17 cellular contexts compared by ENCODE assay signal in genomic region chr1:66737836-66738235, GRCh38. TPM values are rescaled to one million over a fixed set of nuclear protein-coding genes. Genes with fewer than 3 reads are reported as not detected.
DNase-seq lines count a peak whose midpoint lies in the region; ATAC-seq and TF ChIP-seq lines count a peak whose summit lies in the region.
"Had no signal": no experiment of that assay in that cellular context is flagged by ENCODE, and none has a peak within 500 bp of the region (broad histone marks: within the 10 kb centered on the region; RNA-seq: fewer than 3 reads in every experiment).

No MANE protein-coding gene starts in this region.

- H3K27ac ChIP-seq in BLaER1 (no peak overlapping the region), DND-41 (ENCODE audit: low read length) (no peak overlapping the region), SK-N-MC (peak overlapping the region; percentile 67; the same call in 1 of the 2 replicates), right lobe of liver (no peak overlapping the region), substantia nigra (ENCODE audit: low read depth, low read length, poor library complexity, severe bottlenecking) (no peak overlapping the region)

- peak overlapping the region; percentile 74 for H3K4me2 ChIP-seq in BLaER1
- no peak overlapping the region for H3K4me2 ChIP-seq in DND-41 (ENCODE audit: insufficient read depth, low read length)

- DNase-seq in DND-41 (no peak), SK-N-MC (ENCODE audit: low read depth, low spot score) (no peak), right lobe of liver (peak in 1 of 3 donors; percentile 51), substantia nigra (lab: John Stamatoyannopoulos, UW) (no peak), A172 (ENCODE audit: low spot score) (no peak)
- DNase-seq: 8988T; C1 segment of cervical spinal cord; Calu3; CD4-positive, alpha-beta memory T cell; COR-L47; DMS53; DMS79 treated with DMSO at 0.1 percent for 48 hours; GOT3; HCEC 1CT had no signal

- H3K9me3 ChIP-seq in BLaER1 (peaks cover 7% of the 10 kb centered on the region; the same call in 1 of the 2 replicates), DND-41 (ENCODE audit: insufficient read depth, low read length, severe bottlenecking) (no peaks in the 10 kb centered on the region), SK-N-MC (ENCODE audit: low read depth, low read length) (no peaks in the 10 kb centered on the region), right lobe of liver (no peaks in the 10 kb centered on the region)

- H3K9ac ChIP-seq in BLaER1 (no peak overlapping the region), DND-41 (ENCODE audit: low read depth, low read length) (no peak overlapping the region), SK-N-MC (ENCODE audit: insufficient read length) (no peak overlapping the region)

- H2AFZ ChIP-seq in DND-41 (ENCODE audit: low read depth, low read length): 0 out of 2 replicates have a peak overlapping the region, but pooled peaks have one; percentile 28

- WGBS in right lobe of liver (ENCODE audit: insufficient coverage, low coverage, low lambda C conversion rate, missing lambda C conversion rate): 9% methylated on average over 2 of the region's 2 CpGs

- TF ChIP-seq CTCF in DND-41 (IDR thresholded peaks at IDR 0.05; ENCODE audit: borderline replicate concordance, extremely low read depth, low read length, poor library complexity, severe bottlenecking) (no peak), right lobe of liver (IDR thresholded peaks at IDR 0.05) (no peak)

- no peak for TF ChIP-seq POLR2A in right lobe of liver (IDR thresholded peaks at IDR 0.05)

- no peaks in the 10 kb centered on the region for H3K79me2 ChIP-seq in DND-41 (ENCODE audit: insufficient read depth, low read length)

- peaks cover 25% of the 10 kb centered on the region for H3K4me1 ChIP-seq in BLaER1
- peaks cover 19% of the 10 kb centered on the region for H3K4me1 ChIP-seq in DND-41 (ENCODE audit: insufficient read depth, low read length)
- peaks cover 0 to 11% (median 4%) of the 10 kb centered on the region in 4 donors for H3K4me1 ChIP-seq in right lobe of liver

- H3K36me3 ChIP-seq in BLaER1 (no peaks in the 10 kb centered on the region), DND-41 (ENCODE audit: insufficient read depth, low read length) (no peaks in the 10 kb centered on the region), SK-N-MC (ENCODE audit: insufficient read depth, low read length) (0 out of 2 replicates have a peak, but pooled peaks cover 1% of the 10 kb centered on the region), right lobe of liver (no peaks in the 10 kb centered on the region)

- H3K4me3 ChIP-seq in BLaER1 (no peak overlapping the region), DND-41 (ENCODE audit: low read depth in 1 of 2, low read length in 2 of 2) (no peak overlapping the region), SK-N-MC (no peak overlapping the region), right lobe of liver (no peak overlapping the region)

- intact Hi-C loops in right lobe of liver (cut with DNase I): no loop called here

- H3K27me3 ChIP-seq in BLaER1 (no peaks in the 10 kb centered on the region), DND-41 (ENCODE audit: insufficient read depth, low read length, poor library complexity) (no peaks in the 10 kb centered on the region), right lobe of liver (no peaks in the 10 kb centered on the region)

- ATAC-seq in DND-41 (ENCODE audit: insufficient read depth, low read depth) (no peak), right lobe of liver (peak; percentile 82 to 88 (median 86)), GM18511 (IDR thresholded peaks at IDR 0.05; ENCODE audit: unreplicated experiment) (no peak)

- H4K20me1 ChIP-seq in BLaER1: no peaks in the 10 kb centered on the region
- H4K20me1 ChIP-seq in DND-41 (ENCODE audit: insufficient read depth, low read length): no peaks in the 10 kb centered on the region

RNA-seq across cellular contexts. Expression of gene DYNLT5, which starts 14.4 kb away (rescaled TPM):
- 1 to 10 TPM in 5 of 6 experiments, under 1 TPM in 1; 0.44 to 2.4 (median 1.3) TPM for total RNA-seq in right lobe of liver
- not detected in 2 replicates for total RNA-seq in A172 (2014; rRNA removed; shearing (Covaris generic))
- total RNA-seq: A673; Calu3; CD4-positive, alpha-beta memory T cell had no signal

Comparison
In these comparisons a context has a peak if more than half of its experiments do, and no peak if none do; other contexts are left out.
1. ATAC-seq: peak in right lobe of liver (4 of 4); none in DND-41 (single experiment) and GM18511 (single experiment).